29 cellular contexts compared by ENCODE assay signal in the genomic region with DNA sequence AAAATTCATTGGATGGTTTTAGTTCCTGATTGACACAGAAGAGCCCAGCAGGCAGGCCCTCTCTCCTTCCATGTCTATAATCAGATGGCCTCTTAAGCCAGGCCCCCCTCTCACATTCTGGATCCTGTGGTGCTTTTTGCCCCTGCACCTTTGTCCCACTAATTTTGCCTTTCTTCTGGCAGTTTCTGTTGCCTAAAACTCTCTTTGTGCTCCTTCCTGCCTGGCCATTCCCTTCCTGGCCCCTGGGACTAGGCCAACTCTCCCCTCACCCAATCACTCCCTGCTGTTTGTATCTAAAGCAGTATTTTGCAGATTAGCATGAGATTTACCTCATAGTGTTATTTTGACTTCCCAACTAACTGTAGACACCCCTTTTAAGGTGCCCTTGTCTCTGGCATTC.
"Had no signal": no experiment of that assay in that cellular context is flagged by ENCODE, and none has a peak within 500 bp of the region (broad histone marks: within the 10 kb centered on the region; RNA-seq: fewer than 3 reads in every experiment).

No MANE protein-coding gene starts in this region.

- H3K4me1 Mint-ChIP-seq: activated naive CD4-positive, alpha-beta T cell treated with anti-CD3 and anti-CD28 coated beads, Interleukin-2, amount 10 ng/mL, durations not matched to agents 7 days and 5 days; activated naive CD8-positive, alpha-beta T cell treated with anti-CD3 and anti-CD28 coated beads, Interleukin-2, amount 10 ng/mL, durations not matched to agents 7 days and 5 days had no signal

- DNase-seq: activated CD4-positive, alpha-beta T cell treated with anti-CD3 and anti-CD28 coated beads for 48 hours; activated CD4-positive, alpha-beta T cell treated with anti-CD3 and anti-CD28 coated beads, Interleukin-2, amount 50 U/mL, for 48 hours; activated CD8-positive, alpha-beta memory T cell treated with anti-CD3 and anti-CD28 coated beads for 24 hours; activated effector memory CD4-positive, alpha-beta T cell treated with Interleukin-2 at 50 U/mL for 16 hours; activated naive CD4-positive, alpha-beta T cell treated with anti-CD3 and anti-CD28 coated beads, Interleukin-2, amount 10 ng/mL, durations not matched to agents 7 days and 5 days; activated naive CD8-positive, alpha-beta T cell treated with anti-CD3 and anti-CD28 coated beads, Interleukin-2, amount 10 ng/mL, durations not matched to agents 7 days and 5 days; caudate nucleus; cortex of kidney; foreskin fibroblast; heart left ventricle; hypothalamus; islet precursor cell; left ventricle myocardium superior; occipital lobe; psoas muscle; sigmoid colon; small intestine; stimulated activated CD4-positive, alpha-beta T cell treated with anti-CD3 and anti-CD28 coated beads, Interleukin-1b, Interleukin-23, amount 100 ng/mL, for 48 hours; stimulated activated naive B cell treated with anti-CD40 and anti-IgM and Interleukin-4, amounts not matched to agents 10 μg/mL and 1 μg/mL and 100 μg/mL, for 72 hours; SW 1271; T-helper 9 cell had no signal

- H3K4me3 ChIP-seq: ascending aorta, heart left ventricle, psoas muscle, sigmoid colon, suprapubic skin, tibial nerve had no signal

- H3K27me3 ChIP-seq: ascending aorta, heart left ventricle, sigmoid colon, suprapubic skin, tibial nerve had no signal

- H3K4me3 Mint-ChIP-seq: activated naive CD4-positive, alpha-beta T cell treated with anti-CD3 and anti-CD28 coated beads, Interleukin-2, amount 10 ng/mL, durations not matched to agents 7 days and 5 days; activated naive CD8-positive, alpha-beta T cell treated with anti-CD3 and anti-CD28 coated beads, Interleukin-2, amount 10 ng/mL, durations not matched to agents 7 days and 5 days; stimulated activated naive B cell treated with anti-CD40 and anti-IgM and Interleukin-4, amounts not matched to agents 10 μg/mL and 1 μg/mL and 100 μg/mL, for 72 hours; T-helper 1 cell treated with Interleukin-12 subunit alpha and Interleukin-12 subunit beta and Interleukin-4 antibody, amounts not matched to agents 30 μg/mL and 1 μg/mL, for 36 hours had no signal

- H3K36me3 ChIP-seq: ascending aorta, heart left ventricle, sigmoid colon, suprapubic skin, tibial nerve had no signal

- H3K4me1 ChIP-seq: ascending aorta, heart left ventricle, parathyroid adenoma, psoas muscle, sigmoid colon, suprapubic skin, tibial nerve had no signal

- H3K9me3 ChIP-seq: psoas muscle, sigmoid colon, suprapubic skin had no signal

- H3K27ac ChIP-seq: ascending aorta, heart left ventricle, parathyroid adenoma, psoas muscle, sigmoid colon, suprapubic skin, tibial nerve, VCaP had no signal

- H3K27me3 Mint-ChIP-seq: activated naive CD4-positive, alpha-beta T cell treated with anti-CD3 and anti-CD28 coated beads, Interleukin-2, amount 10 ng/mL, durations not matched to agents 7 days and 5 days; activated naive CD8-positive, alpha-beta T cell treated with anti-CD3 and anti-CD28 coated beads, Interleukin-2, amount 10 ng/mL, durations not matched to agents 7 days and 5 days had no signal

- H3K36me3 Mint-ChIP-seq: activated naive CD4-positive, alpha-beta T cell treated with anti-CD3 and anti-CD28 coated beads, Interleukin-2, amount 10 ng/mL, durations not matched to agents 7 days and 5 days; activated naive CD8-positive, alpha-beta T cell treated with anti-CD3 and anti-CD28 coated beads, Interleukin-2, amount 10 ng/mL, durations not matched to agents 7 days and 5 days had no signal

- H3K27ac Mint-ChIP-seq: activated naive CD4-positive, alpha-beta T cell treated with anti-CD3 and anti-CD28 coated beads, Interleukin-2, amount 10 ng/mL, durations not matched to agents 7 days and 5 days; activated naive CD8-positive, alpha-beta T cell treated with anti-CD3 and anti-CD28 coated beads, Interleukin-2, amount 10 ng/mL, durations not matched to agents 7 days and 5 days; stimulated activated naive B cell treated with anti-CD40 and anti-IgM and Interleukin-4, amounts not matched to agents 10 μg/mL and 1 μg/mL and 100 μg/mL, for 72 hours; T-helper 1 cell treated with Interleukin-12 subunit alpha and Interleukin-12 subunit beta and Interleukin-4 antibody, amounts not matched to agents 30 μg/mL and 1 μg/mL, for 36 hours had no signal

- H3K79me2 ChIP-seq: parathyroid adenoma had no signal

- ATAC-seq: activated CD4-positive, CD25-positive, alpha-beta regulatory T cell treated with anti-CD3 and anti-CD28 coated beads, Interleukin-2, amount 50 U/mL, for 24 hours; esophagus mucosa; heart left ventricle; left ventricle myocardium superior; psoas muscle; stimulated activated naive B cell treated with anti-CD40 and anti-IgM and Interleukin-4, amounts not matched to agents 10 μg/mL and 1 μg/mL and 100 μg/mL, for 72 hours had no signal

- H2AFZ ChIP-seq: parathyroid adenoma had no signal
